In the genomic region with DNA sequence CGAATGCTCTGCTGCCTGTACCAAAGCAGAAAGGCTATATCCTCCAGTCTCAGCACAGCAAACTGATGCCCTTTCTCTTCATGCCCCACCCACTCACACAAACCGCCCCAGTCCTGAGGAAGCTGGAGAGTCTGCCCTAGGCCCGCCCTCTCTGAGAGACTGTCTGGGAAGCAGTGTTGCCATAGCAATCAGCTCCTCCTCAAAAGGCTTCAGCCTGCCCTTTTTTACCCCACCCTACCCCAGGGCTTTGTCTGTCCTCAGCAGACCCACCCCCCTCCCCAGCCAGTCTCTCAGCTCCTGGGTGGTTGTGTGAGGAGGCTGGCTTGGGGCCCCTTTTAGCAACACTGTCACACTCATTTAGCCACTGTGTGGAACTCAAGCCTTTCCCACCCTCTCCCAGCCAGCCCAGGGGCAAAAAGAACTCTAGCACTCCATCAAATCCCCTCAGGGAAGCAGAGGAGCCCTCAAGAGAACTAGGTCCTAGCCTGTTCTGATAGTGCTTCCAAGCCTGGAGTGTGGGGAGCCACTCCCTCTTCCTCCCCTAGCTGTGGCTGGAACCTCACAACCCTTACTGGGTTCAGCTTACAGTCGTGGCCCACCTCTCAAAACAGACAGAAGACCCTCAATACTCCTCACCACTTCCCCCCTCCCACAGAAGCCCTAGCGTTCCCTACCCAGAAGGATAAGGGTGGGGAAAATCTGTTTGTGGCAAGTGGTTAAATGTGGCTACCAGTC, we compare ENCODE assay signal across 8 cellular contexts. TPM values are rescaled to one million over a fixed set of nuclear protein-coding genes. Genes with fewer than 3 reads are reported as not detected.
DNase-seq lines count a peak whose midpoint lies in the region; ATAC-seq, FAIRE-seq and TF ChIP-seq lines count a peak whose summit lies in the region.

No MANE protein-coding gene starts in this region.

- FAIRE-seq in D721Med (lab: Jason Lieb, UNC), result no peak

- ATAC-seq in left ventricle myocardium superior, result peak; percentile 18
- no peak for ATAC-seq in HG03571 (IDR thresholded peaks at IDR 0.05; ENCODE audit: unreplicated experiment)

- no peak for TF ChIP-seq CTCF in D721Med (IDR thresholded peaks at IDR 0.05; ENCODE audit: insufficient read depth, missing control alignments)

- DNase-seq in ELR (ENCODE audit: low read depth), result peak; percentile 95
- DNase-seq in M059J (ENCODE audit: low read depth), result peak; percentile 99
- peak; percentile 85 for DNase-seq in SKM-1 (lab: John Stamatoyannopoulos, UW; ENCODE audit: unreplicated experiment)
- peak; percentile 98 for DNase-seq in amniotic stem cell (lab: John Stamatoyannopoulos, UW)
- peak; percentile 86 for DNase-seq in left ventricle myocardium superior
- peak; percentile 95 for DNase-seq in posterior vena cava (ENCODE audit: low spot score)
- DNase-seq in D721Med (ENCODE audit: insufficient read length, low spot score), result no peak

- intact Hi-C loops in left ventricle myocardium superior (cut with micrococcal nuclease) (loop anchor here (10.0 kb wide), 1 partner anchor 361 kb away; no protein-coding TSS in a partner anchor), posterior vena cava (cut with DNase I) (loop anchor here in 1 of 2 donors (10.0 kb wide), 2 partner anchors 361 to 441 kb away; no protein-coding TSS in a partner anchor)

RNA-seq across cellular contexts. Expression of a gene that starts 1.4 kb away (rescaled TPM):
- total RNA-seq in M059J (2014; rRNA removed; shearing (Covaris generic)), result 31.2 and 40.8 TPM in 2 replicates
- total RNA-seq in left ventricle myocardium superior (15.6 TPM), posterior vena cava (10 to 100 TPM; 21.6 to 26.5 TPM)

RNA-seq across cellular contexts. Expression of a gene that starts 11.3 kb away (rescaled TPM):
- total RNA-seq in M059J (2014; rRNA removed; shearing (Covaris generic)), result 124 and 135 TPM in 2 replicates
- 150 TPM for total RNA-seq in left ventricle myocardium superior
- total RNA-seq in posterior vena cava, result 10 to 100 TPM; 67.9 to 71.6 TPM

RNA-seq across cellular contexts. Expression of a gene that starts 17.9 kb away (rescaled TPM):
- 27.5 and 29.2 TPM in 2 replicates for total RNA-seq in M059J (2014; rRNA removed; shearing (Covaris generic))
- total RNA-seq in left ventricle myocardium superior (9.5 TPM), posterior vena cava (10 to 100 TPM; 11.8 to 15.3 TPM)

RNA-seq across cellular contexts. Expression of a gene that starts 34.5 kb away (rescaled TPM):
- total RNA-seq in M059J (2014; rRNA removed; shearing (Covaris generic)), result 37.1 and 46.7 TPM in 2 replicates
- total RNA-seq in left ventricle myocardium superior (4.4 TPM), posterior vena cava (1 to 10 TPM; 8.0 to 8.9 TPM)

RNA-seq across cellular contexts. Expression of a gene that starts 41.9 kb away (rescaled TPM):
- 269 and 438 TPM in 2 replicates for total RNA-seq in M059J (2014; rRNA removed; shearing (Covaris generic))
- total RNA-seq in left ventricle myocardium superior (233 TPM), posterior vena cava (100 to 1,000 TPM; 138 to 179 TPM)
